Comparison of ENCODE assay signal across 20 cellular contexts in the genomic region with DNA sequence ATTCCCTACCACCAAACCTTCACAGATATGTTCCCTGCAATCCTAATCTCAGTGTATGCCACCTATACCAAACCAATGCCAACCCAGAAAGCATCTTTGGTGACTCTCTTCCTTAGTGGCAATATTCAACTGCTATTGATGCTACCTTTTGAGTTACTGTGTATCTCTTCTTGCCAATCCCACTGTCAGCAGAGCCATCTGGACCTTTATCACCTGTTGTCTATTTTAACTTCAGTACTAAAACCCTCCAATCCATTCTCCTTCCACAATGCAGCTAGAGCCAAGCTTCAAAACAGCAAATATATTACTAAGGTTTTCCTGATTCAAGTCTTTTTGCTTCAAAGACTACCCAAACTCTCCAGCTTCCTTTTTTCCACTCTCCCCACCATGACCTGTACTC.
"Had no signal": no experiment of that assay in that cellular context is flagged by ENCODE, and none has a peak within 500 bp of the region (broad histone marks: within the 10 kb centered on the region; RNA-seq: fewer than 3 reads in every experiment).

No MANE protein-coding gene starts in this region.

- H3K27ac ChIP-seq: colonic mucosa, esophagus muscularis mucosa, foreskin keratinocyte, gastrocnemius medialis, heart right ventricle, left lung, lower lobe of right lung had no signal

- H3K27me3 ChIP-seq: colonic mucosa, esophagus muscularis mucosa, foreskin keratinocyte, gastrocnemius medialis, heart right ventricle, left lung had no signal

- FAIRE-seq: endothelial cell of umbilical vein, islet of Langerhans, keratinocyte had no signal

- DNase-seq: colonic mucosa; cortex of kidney; effector CD4-positive, alpha-beta T cell; effector memory CD4-positive, alpha-beta T cell; foreskin keratinocyte; gastrocnemius medialis; glutamatergic neuron; head of caudate nucleus; heart right ventricle; hippocampal formation; left cardiac atrium; left lung; left ventricle myocardium superior; lower lobe of right lung; mesenchymal stem cell; mucosa of descending colon had no signal

- H3K4me3 ChIP-seq: colonic mucosa, esophagus muscularis mucosa, gastrocnemius medialis, heart right ventricle, left lung, lower lobe of right lung, mucosa of descending colon had no signal
